8 cellular contexts compared by ENCODE assay signal in the genomic region with DNA sequence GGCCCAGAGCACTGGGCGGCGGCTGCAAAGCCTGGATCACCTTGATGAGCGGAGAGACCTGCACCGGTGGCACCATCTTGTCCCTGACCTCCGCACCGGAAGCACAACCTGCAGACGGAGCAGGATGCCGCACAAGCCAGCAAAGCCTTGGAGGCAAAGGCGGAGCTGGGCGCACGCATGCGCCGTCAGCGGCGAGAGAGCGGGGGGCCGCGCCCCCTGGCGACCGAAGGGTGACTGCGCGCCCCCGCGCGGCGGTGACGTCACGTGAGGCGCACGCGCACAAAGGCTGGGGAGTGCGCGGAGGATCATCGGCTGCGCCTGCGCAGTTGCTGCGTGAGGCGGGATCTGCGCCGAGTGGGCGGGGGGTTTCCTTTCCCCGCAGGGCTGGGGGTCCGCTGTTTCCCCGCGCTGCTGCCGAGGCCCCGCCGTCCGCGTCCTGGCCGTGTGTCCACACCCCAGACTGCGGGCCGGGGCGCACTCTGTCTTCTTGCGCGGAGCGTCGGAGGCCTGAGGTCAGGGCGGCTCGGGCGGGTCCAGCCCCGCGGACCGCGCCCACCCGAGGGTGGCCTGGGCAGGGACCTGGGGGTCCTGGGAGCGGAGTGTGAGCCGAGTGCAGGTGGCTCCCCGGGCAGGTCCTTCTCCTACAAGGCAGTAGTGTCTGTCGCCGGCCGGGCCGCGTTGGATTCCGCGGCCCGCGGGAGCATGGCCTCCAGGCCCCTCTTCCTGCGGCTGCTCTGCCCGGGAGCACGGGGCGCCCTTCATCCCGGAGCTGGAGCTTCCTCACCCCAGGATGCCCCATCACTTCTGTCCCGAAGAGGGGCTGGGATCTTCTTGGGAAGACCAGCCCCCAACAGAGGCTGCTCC.
DNase-seq lines count a peak whose midpoint lies in the region; ATAC-seq, FAIRE-seq and TF ChIP-seq lines count a peak whose summit lies in the region.

A gene with protein sequence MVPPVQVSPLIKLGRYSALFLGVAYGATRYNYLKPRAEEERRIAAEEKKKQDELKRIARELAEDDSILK (minus strand): TSS at position 105 of the 864 bp plus-strand sequence. CDS start 29 bp downstream, at position 76.
A gene with protein sequence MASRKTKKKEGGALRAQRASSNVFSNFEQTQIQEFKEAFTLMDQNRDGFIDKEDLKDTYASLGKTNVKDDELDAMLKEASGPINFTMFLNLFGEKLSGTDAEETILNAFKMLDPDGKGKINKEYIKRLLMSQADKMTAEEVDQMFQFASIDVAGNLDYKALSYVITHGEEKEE (plus strand): TSS at position 371 of the 864 bp plus-strand sequence. CDS start 3,485 bp downstream, outside the sequence.

- ATAC-seq in GM19023 (IDR thresholded peaks at IDR 0.05; ENCODE audit: unreplicated experiment) (peak; percentile 75), HG03280 (IDR thresholded peaks at IDR 0.05; ENCODE audit: unreplicated experiment) (peak; percentile 74)

- peak; percentile 62 for TF ChIP-seq CTCF in AG10803 (conservative IDR thresholded peaks at IDR 0.05; ENCODE audit: low read length)

- peak; percentile 36 for FAIRE-seq in islet of Langerhans (lab: Jason Lieb, UNC)

- peak within 1 kb of the TSS; percentile 78 for H3K4me3 ChIP-seq in AG10803 (ENCODE audit: low read length)

- DNase-seq in AG10803 (ENCODE audit: low read depth) (peak; percentile 93), NCI-H345 (lab: John Stamatoyannopoulos, UW) (peak; percentile 92)
- peak; percentile 93 to 97 (median 96) for DNase-seq in activated CD4-positive, CD25-positive, alpha-beta regulatory T cell (lab: John Stamatoyannopoulos, UW)
- peak; percentile 98 for DNase-seq in central memory CD4-positive, alpha-beta T cell
- DNase-seq in stimulated activated CD4-positive, alpha-beta T cell treated with anti-CD3 and anti-CD28 coated beads, Interleukin-12 subunit alpha, Interleukin-12 subunit beta, amount 100 ng/mL, for 4 hours = peak; percentile 96

Comparison
In these comparisons a context has a peak if more than half of its experiments do, and no peak if none do; other contexts are left out.
1. Peak in every context shown above with its lines: DNase-seq, ATAC-seq and H3K4me3 ChIP-seq.